ENCODE assay signal across 31 cellular contexts in genomic region chr1:227914801-227915563, GRCh38. TPM values are rescaled to one million over a fixed set of nuclear protein-coding genes. Genes with fewer than 3 reads are reported as not detected.
DNase-seq lines count a peak whose midpoint lies in the region; ATAC-seq, FAIRE-seq and TF ChIP-seq lines count a peak whose summit lies in the region.
"Had no signal": no experiment of that assay in that cellular context is flagged by ENCODE, and none has a peak within 500 bp of the region (broad histone marks: within the 10 kb centered on the region; RNA-seq: fewer than 3 reads in every experiment).

No MANE protein-coding gene starts in this region.

- TF ChIP-seq POLR2A in H1 (IDR thresholded peaks at IDR 0.05; ENCODE audit: control extremely low read depth in 1 of 2, low read depth in 2 of 2, low read length in 2 of 2) = no peak

- H4K8ac ChIP-seq in H1 (ENCODE audit: extremely low read depth, insufficient read depth, low read length) = peak overlapping the region; percentile 59

- no peaks in the 10 kb centered on the region for H3K9me3 Mint-ChIP-seq in mesothelial cell of epicardium
- H3K9me3 Mint-ChIP-seq: activated T-helper 17 cell treated with anti-CD3 and anti-CD28 coated beads, Interleukin-2, amount 50 U/mL, for 72 hours; CD14-positive monocyte; naive B cell had no signal

- no peak overlapping the region for H3K14ac ChIP-seq in H1 (ENCODE audit: insufficient read length)

- peaks cover 2% of the 10 kb centered on the region; the same call in 1 of the 2 replicates for H3K23me2 ChIP-seq in H1 (ENCODE audit: low read depth, low read length)

- peak overlapping the region; percentile 93; the same call in 1 of the 2 replicates for H2BK20ac ChIP-seq in H1 (ENCODE audit: low read length)

- no peak overlapping the region for H3K4me3 Mint-ChIP-seq in mesothelial cell of epicardium
- H3K4me3 Mint-ChIP-seq: activated CD8-positive, alpha-beta T cell treated with anti-CD3 and anti-CD28 coated beads, Interleukin-2, amount 10 ng/mL, durations not matched to agents 7 days and 5 days; activated T-helper 17 cell treated with anti-CD3 and anti-CD28 coated beads, Interleukin-2, amount 50 U/mL, for 72 hours; CD14-positive monocyte; naive B cell had no signal

- no peak overlapping the region for H3K4me2 ChIP-seq in H1 (ENCODE audit: insufficient read depth in 1 of 2, low read depth in 2 of 2, low read length in 2 of 2)
- H3K4me2 ChIP-seq: hepatocyte had no signal

- peak in 1 of 2 donors; percentile 15 for ATAC-seq in left cardiac atrium
- ATAC-seq in heart right ventricle = no peak
- ATAC-seq in HG03108 (IDR thresholded peaks at IDR 0.05; ENCODE audit: unreplicated experiment) = no peak
- ATAC-seq: activated T-helper 17 cell treated with anti-CD3 and anti-CD28 coated beads, Interleukin-2, amount 50 U/mL, for 72 hours; body of pancreas; left lobe of liver had no signal

- no peak overlapping the region for H2AFZ ChIP-seq in H1 (ENCODE audit: low read length)
- H2AFZ ChIP-seq: GM23248, hepatocyte had no signal

- H3K56ac ChIP-seq in H1 (replicated peaks; ENCODE audit: insufficient read length, low read depth, low read length) = no peak overlapping the region

- no peaks in the 10 kb centered on the region; a peak in 1 of 4 replicates for H3K79me2 ChIP-seq in H1 (ENCODE audit: control insufficient read depth in 1 of 2, insufficient read depth in 2 of 2, low read length in 2 of 2)
- H3K79me2 ChIP-seq: hepatocyte had no signal

- H3K18ac ChIP-seq in H1 (ENCODE audit: extremely low read depth, low read length) = peak overlapping the region; percentile 71; the same call in 1 of the 2 replicates

- no peak overlapping the region for H3K27ac ChIP-seq in heart right ventricle
- no peak overlapping the region; the same call in none of the 2 replicates for H3K27ac ChIP-seq in H1 (ENCODE audit: low read depth, low read length)
- H3K27ac ChIP-seq: body of pancreas, GM23248, hepatocyte, prostate gland, transverse colon, VCaP had no signal

- H3K9me3 ChIP-seq in heart right ventricle = no peaks in the 10 kb centered on the region
- H3K9me3 ChIP-seq in H1 (ENCODE audit: insufficient read depth in 2 of 2, low read depth in 1 of 2, low read length in 1 of 2) = no peaks in the 10 kb centered on the region
- H3K9me3 ChIP-seq: body of pancreas, prostate gland, transverse colon had no signal

- H3K4me1 ChIP-seq in heart right ventricle (peaks cover 0 to 3% (median 0%) of the 10 kb centered on the region in 9 donors), H1 (replicated peaks in 1 of 4; ENCODE audit: control insufficient read depth in 3 of 4, insufficient read depth in 4 of 4, low read length in 3 of 4) (peaks cover 8 to 41% (median 23%) of the 10 kb centered on the region in 4 experiments)
- H3K4me1 ChIP-seq: body of pancreas, prostate gland had no signal

- H2BK120ac ChIP-seq in H1 (replicated peaks; ENCODE audit: low read depth, low read length) = no peak overlapping the region

- POLR2A ChIA-PET in H1 (lab: Charles Lee; ENCODE audit: partially characterized antibody) = no interaction called here

- no peak overlapping the region for H2AK5ac ChIP-seq in H1 (ENCODE audit: low read depth, low read length)

- TF ChIP-seq CTCF in heart right ventricle (IDR thresholded peaks at IDR 0.05) = no peak
- no peak for TF ChIP-seq CTCF in H1 (IDR thresholded peaks at IDR 0.05; ENCODE audit: control extremely low read depth in 1 of 3, insufficient read depth in 1 of 3, low read depth in 1 of 3, low read length in 3 of 3)
- no peak for TF ChIP-seq CTCF in mesothelial cell of epicardium (IDR thresholded peaks at IDR 0.05; ENCODE audit: unreplicated experiment)

- H3K4me3 ChIP-seq in heart right ventricle (no peak overlapping the region), H1 (ENCODE audit: extremely low read depth in 1 of 4, insufficient read depth in 2 of 4, low read depth in 3 of 4, low read length in 4 of 4) (no peak overlapping the region)
- H3K4me3 ChIP-seq: body of pancreas, GM23248, hepatocyte, prostate gland, transverse colon had no signal

- 79 to 82% methylated on average over 7 of the region's 7 CpGs for WGBS in heart right ventricle, 2 donors
- 77% methylated on average over 7 of the region's 7 CpGs; no CpG with 5 or more reads in 1 of the 2 experiments for WGBS in H1 (ENCODE audit: extremely low coverage in 1 of 2, insufficient coverage in 1 of 2, insufficient read length in 1 of 2, insufficient replicate concordance in 2 of 2, low coverage in 1 of 2, low lambda C conversion rate in 2 of 2, missing lambda C conversion rate in 1 of 2), 2 experiments

- intact Hi-C loops in left cardiac atrium (cut with DNase I) (no loop called here), heart right ventricle (cut with DNase I) (loop anchor here in 1 of 10 donors (5.0 kb wide), 1 partner anchor 137 kb away; no protein-coding TSS in a partner anchor)

- H4K20me1 ChIP-seq in H1 (replicated peaks in 1 of 2; ENCODE audit: control insufficient read depth in 1 of 2, insufficient read depth in 2 of 2, low read length in 2 of 2) = peaks cover 0 to 3% of the 10 kb centered on the region in 2 experiments

- peak overlapping the region; percentile 93 for H4K91ac ChIP-seq in H1 (replicated peaks; ENCODE audit: insufficient read length, low read length)

- peak overlapping the region; percentile 71; the same call in 1 of the 2 replicates for H2BK5ac ChIP-seq in H1 (ENCODE audit: low read depth, low read length)

- H3K27me3 Mint-ChIP-seq in mesothelial cell of epicardium (ENCODE audit: low read depth) = no peaks in the 10 kb centered on the region
- H3K27me3 Mint-ChIP-seq: activated T-helper 17 cell treated with anti-CD3 and anti-CD28 coated beads, Interleukin-2, amount 50 U/mL, for 72 hours had no signal

- peak overlapping the region; percentile 86 for H3K27ac Mint-ChIP-seq in mesothelial cell of epicardium
- H3K27ac Mint-ChIP-seq: activated CD8-positive, alpha-beta T cell treated with anti-CD3 and anti-CD28 coated beads, Interleukin-2, amount 10 ng/mL, durations not matched to agents 7 days and 5 days; activated T-helper 17 cell treated with anti-CD3 and anti-CD28 coated beads, Interleukin-2, amount 50 U/mL, for 72 hours; CD14-positive monocyte; naive B cell had no signal

- TF ChIP-seq RAD21 in H1 (IDR thresholded peaks at IDR 0.05 in 1 of 2, conservative IDR thresholded peaks at IDR 0.05 in 1 of 2; ENCODE audit: low read depth in 2 of 2, low read length in 2 of 2) = no peak

- TF ChIP-seq EP300 in H1 (IDR thresholded peaks at IDR 0.05; ENCODE audit: borderline replicate concordance in 1 of 2, low read depth in 2 of 2, low read length in 2 of 2) = no peak

- H3K36me3 ChIP-seq in heart right ventricle (peaks cover 0 to under 1% (median 0%) of the 10 kb centered on the region in 9 donors), H1 (ENCODE audit: control insufficient read depth in 2 of 4, insufficient read depth in 4 of 4, low read length in 3 of 4) (no peaks in the 10 kb centered on the region; a peak in 1 of 8 replicates)
- H3K36me3 ChIP-seq: prostate gland, transverse colon had no signal

- H2BK15ac ChIP-seq in H1 (ENCODE audit: low read length) = peak overlapping the region; percentile 61; the same call in 1 of the 2 replicates

- peak overlapping the region; percentile 80; the same call in 1 of the 2 replicates for H2BK12ac ChIP-seq in H1 (ENCODE audit: low read depth, low read length)

- H3K36me3 Mint-ChIP-seq in mesothelial cell of epicardium = no peaks in the 10 kb centered on the region
- H3K36me3 Mint-ChIP-seq: CD14-positive monocyte, naive B cell had no signal

- H3K27me3 ChIP-seq in heart right ventricle (no peaks in the 10 kb centered on the region), H1 (replicated peaks in 1 of 4; ENCODE audit: control insufficient read depth in 3 of 4, extremely low read depth in 1 of 4, insufficient read depth in 3 of 4, low read length in 3 of 4) (no peaks in the 10 kb centered on the region; a peak in 1 of 7 replicates)
- H3K27me3 ChIP-seq: body of pancreas, hepatocyte, transverse colon had no signal

- no peak overlapping the region for H3K9ac ChIP-seq in H1 (replicated peaks in 1 of 4; ENCODE audit: extremely low read depth in 1 of 4, low read depth in 3 of 4, low read length in 3 of 4)
- H3K9ac ChIP-seq: GM23248 had no signal

- no peaks in the 10 kb centered on the region; the same call in 1 of the 2 replicates for H3K79me1 ChIP-seq in H1 (ENCODE audit: low read depth, low read length)

- H3K4ac ChIP-seq in H1 (replicated peaks; ENCODE audit: insufficient read length, low read depth, low read length) = peak overlapping the region; percentile 24

- CTCF ChIA-PET in H1 (lab: Charles Lee; ENCODE audit: partially characterized antibody) = interaction anchor here (1.8 to 4.1 kb wide), 3 partner anchors 10 to 39 kb away, joined by 8 to 16 read pairs (median 9); no protein-coding TSS in a partner anchor

- H4K5ac ChIP-seq in H1 (ENCODE audit: insufficient read length, low read depth, low read length) = no peak overlapping the region

- no peak for FAIRE-seq in H1 (lab: Jason Lieb, UNC)
- FAIRE-seq: A204.1, frontal cortex had no signal

- H3K4me1 Mint-ChIP-seq in mesothelial cell of epicardium = peaks cover 73% of the 10 kb centered on the region
- H3K4me1 Mint-ChIP-seq: activated T-helper 17 cell treated with anti-CD3 and anti-CD28 coated beads, Interleukin-2, amount 50 U/mL, for 72 hours had no signal

- H3K23ac ChIP-seq in H1 (ENCODE audit: insufficient read length) = no peak overlapping the region

- DNase-seq in left cardiac atrium (peak; percentile 9), heart right ventricle (no peak), H1 (ENCODE audit: low read depth in 1 of 2, low spot score in 2 of 2) (no peak), mesothelial cell of epicardium (ENCODE audit: low spot score in 2 of 2, unreplicated experiment in 2 of 2) (no peak), GDM1 (lab: John Stamatoyannopoulos, UW) (no peak), HT-29 (ENCODE audit: low spot score) (no peak), hypothalamus (lab: John Stamatoyannopoulos, UW) (no peak)
- DNase-seq: activated CD4-positive, alpha-beta T cell treated with anti-CD3 and anti-CD28 coated beads for 4 hours; activated CD8-positive, alpha-beta T cell treated with anti-CD3 and anti-CD28 coated beads, Interleukin-2, amount 10 ng/mL, durations not matched to agents 7 days and 5 days; activated naive CD4-positive, alpha-beta T cell treated with anti-CD3 and anti-CD28 coated beads, Interleukin-2, amount 50 U/mL, for 16 hours; body of pancreas; Calu3; cerebellar nuclear complex; GM23248; KG1; midbrain; naive B cell; NCI-H1930; nucleus accumbens; stimulated activated CD4-positive, alpha-beta T cell treated with anti-CD3 and anti-CD28 coated beads, Interleukin-4, amount 100 ng/mL, for 24 hours; T1000; transverse colon had no signal

RNA-seq across cellular contexts. Expression of gene WNT9A, which starts 32.8 kb away (rescaled TPM):
- 1 to 10 TPM in 1 of 2 donors, under 1 TPM in 1; 0.80 to 1.1 TPM for total RNA-seq in left cardiac atrium
- 10 to 100 TPM in 5 of 10 donors, 1 to 10 TPM in 3, under 1 TPM in 2; 0.39 to 27.9 (median 8.6) TPM for total RNA-seq in heart right ventricle
- under 1 TPM; 0.39 to 0.80 TPM for polyA plus RNA-seq in heart right ventricle
- 0.78 and 1.1 TPM in 2 replicates for total RNA-seq in H1 (2021; fragmentation: NEBNext Ultra II Directional; extraction: Animal tissue kit (Norgen Biotek cat#: 25700))
- 1.5 and 2.2 TPM in 2 replicates for polyA plus RNA-seq in H1 (2011; rRNA removed)
- polyA plus RNA-seq in H1 (2011; cell fraction: cytosol; rRNA removed) = 2.0 TPM
- 3.0 TPM for polyA plus RNA-seq in H1 (2011; cell fraction: nucleus; rRNA removed)
- polyA plus RNA-seq in H1 (2012, experiment 1 of 2) = 1.4 to 2.0 TPM (median 1.9 TPM) in 4 replicates
- 0.67 TPM for polyA plus RNA-seq in H1 (2012, experiment 2 of 2)
- polyA plus RNA-seq in H1 (2013, experiment 1 of 2) = 0.41 TPM
- polyA plus RNA-seq in H1 (2013, experiment 2 of 2) = 0.50 TPM
- 1.9 and 2.1 TPM in 2 replicates for polyA minus RNA-seq in H1 (2011; rRNA and poly(A)+ RNA removed)
- polyA minus RNA-seq in H1 (2011; cell fraction: cytosol; rRNA and poly(A)+ RNA removed) = 0.95 TPM
- polyA minus RNA-seq in H1 (2011; cell fraction: nucleus; rRNA and poly(A)+ RNA removed) = 1.2 TPM
- total RNA-seq in mesothelial cell of epicardium = 3.9 to 4.5 TPM (median 4.3 TPM) in 3 replicates
- total RNA-seq in HT-29 (2014; rRNA removed; shearing (Covaris generic)) = not detected in 2 replicates
- total RNA-seq: activated CD8-positive, alpha-beta T cell treated with anti-CD3 and anti-CD28 coated beads, Interleukin-2, amount 10 ng/mL, durations not matched to agents 7 days and 5 days had no signal
- polyA plus RNA-seq: CD14-positive monocyte had no signal
